Comparison of ENCODE assay signal across 25 cellular contexts in genomic region chr15:70614221-70614620, GRCh38.
"Had no signal": no experiment of that assay in that cellular context is flagged by ENCODE, and none has a peak within 500 bp of the region (broad histone marks: within the 10 kb centered on the region; RNA-seq: fewer than 3 reads in every experiment).

No MANE protein-coding gene starts in this region.

- H3K4me3 Mint-ChIP-seq: mesothelial cell of epicardium, naive B cell had no signal

- H3K4me3 ChIP-seq: coronary artery, dorsolateral prefrontal cortex, esophagus squamous epithelium, gastrocnemius medialis, heart right ventricle, left lung, lower lobe of right lung, mucosa of descending colon had no signal

- DNase-seq: dermis blood vessel endothelial cell; dorsolateral prefrontal cortex; effector CD4-positive, alpha-beta T cell; effector memory CD4-positive, alpha-beta T cell; esophagus squamous epithelium; foreskin fibroblast; foreskin melanocyte; gastrocnemius medialis; glutamatergic neuron; head of caudate nucleus; heart right ventricle; hippocampal formation; left cardiac atrium; left lung; left ventricle myocardium superior; lower lobe of right lung; mesenchymal stem cell; mucosa of descending colon; naive B cell had no signal

- H3K27ac Mint-ChIP-seq: mesothelial cell of epicardium, naive B cell had no signal

- H3K27me3 ChIP-seq: gastrocnemius medialis, left lung had no signal

- FAIRE-seq: colon, endothelial cell of umbilical vein, islet of Langerhans, keratinocyte had no signal

- H3K9me3 ChIP-seq: esophagus squamous epithelium, gastrocnemius medialis, heart right ventricle, left lung, lower lobe of right lung, mucosa of descending colon had no signal

- ATAC-seq: gastrocnemius medialis, heart right ventricle, left cardiac atrium, left lung, left ventricle myocardium superior, lower lobe of right lung, mucosa of descending colon had no signal

- H3K4me1 ChIP-seq: esophagus squamous epithelium, gastrocnemius medialis, left lung, lower lobe of right lung had no signal

- H3K36me3 Mint-ChIP-seq: naive B cell had no signal

- H3K27ac ChIP-seq: coronary artery, dorsolateral prefrontal cortex, esophagus squamous epithelium, gastrocnemius medialis, heart right ventricle, left lung, lower lobe of right lung had no signal

- H3K36me3 ChIP-seq: esophagus squamous epithelium, gastrocnemius medialis, heart right ventricle, left lung, lower lobe of right lung had no signal

- H3K4me1 Mint-ChIP-seq: naive B cell had no signal
